ENCODE assay signal across 1 cellular context in genomic region chr16:84084570-84085270, GRCh38.
TF ChIP-seq lines count a peak whose summit lies in the region.

No MANE protein-coding gene starts in this region.

TF ChIP-seq in GM23338, 12 proteins besides CTCF, POLR2A, EP300 and RAD21 (continued from another document):
- TF ChIP-seq ZNF462 (CRISPR knock-in tag; IDR thresholded peaks at IDR 0.05) = no peak
- TF ChIP-seq EZH2phosphoT487 (IDR thresholded peaks at IDR 0.05; ENCODE audit: unreplicated experiment) = no peak
- no peak for TF ChIP-seq JUNB (IDR thresholded peaks at IDR 0.05; ENCODE audit: unreplicated experiment)
